1 cellular context compared by ENCODE assay signal in genomic region chr17:40551874-40552768, GRCh38.
TF ChIP-seq lines count a peak whose summit lies in the region.

No MANE protein-coding gene starts in this region.

TF ChIP-seq in HepG2, 621 proteins besides CTCF, POLR2A, EP300 and RAD21 (continued from another document and continues in another):
- TF ChIP-seq ZNF574 (CRISPR knock-in tag; IDR thresholded peaks at IDR 0.05) (peak; percentile 61; the same call in 1 of the 2 replicates), ZNF556 (CRISPR knock-in tag; IDR thresholded peaks at IDR 0.05; ENCODE audit: borderline replicate concordance) (no peak), ZBTB49 (CRISPR knock-in tag; IDR thresholded peaks at IDR 0.05; ENCODE audit: borderline replicate concordance) (no peak), FOXP4 (CRISPR knock-in tag; IDR thresholded peaks at IDR 0.05) (peak; percentile 87), ZNF260 (CRISPR knock-in tag; IDR thresholded peaks at IDR 0.05; ENCODE audit: borderline replicate concordance, low read depth) (no peak), SP4 (CRISPR knock-in tag; IDR thresholded peaks at IDR 0.05) (no peak; the same call in 1 of the 2 replicates), ZNF563 (CRISPR knock-in tag; IDR thresholded peaks at IDR 0.05) (no peak), FOXO4 (CRISPR knock-in tag; conservative IDR thresholded peaks at IDR 0.05) (0 out of 2 replicates have a peak, but pooled peaks have one; percentile 56), ZNF761 (CRISPR knock-in tag; conservative IDR thresholded peaks at IDR 0.05) (no peak), PCBP1 (IDR thresholded peaks at IDR 0.05; ENCODE audit: borderline replicate concordance, low read depth, low read length) (no peak), AFF4 (CRISPR knock-in tag; IDR thresholded peaks at IDR 0.05) (no peak), NFATC3 (CRISPR knock-in tag; IDR thresholded peaks at IDR 0.05) (no peak), MXD1 (CRISPR knock-in tag; IDR thresholded peaks at IDR 0.05) (peak; percentile 44; the same call in 1 of the 2 replicates), MXD3 (CRISPR knock-in tag; IDR thresholded peaks at IDR 0.05) (peak; percentile 79), ZNF780A (CRISPR knock-in tag; IDR thresholded peaks at IDR 0.05) (no peak), ZNF503 (CRISPR knock-in tag; IDR thresholded peaks at IDR 0.05) (peak; percentile 84; the same call in 1 of the 2 replicates), ZNF883 (CRISPR knock-in tag; IDR thresholded peaks at IDR 0.05; ENCODE audit: not compliant biosample characterization) (no peak), SMAD3 (CRISPR knock-in tag; IDR thresholded peaks at IDR 0.05) (peak; percentile 95), STAT6 (CRISPR knock-in tag; IDR thresholded peaks at IDR 0.05; ENCODE audit: borderline replicate concordance) (no peak), SRF (IDR thresholded peaks at IDR 0.05; ENCODE audit: low read depth, low read length) (no peak), UBTF (CRISPR knock-in tag; IDR thresholded peaks at IDR 0.05) (no peak), PATZ1 (CRISPR knock-in tag; IDR thresholded peaks at IDR 0.05) (peak; percentile 93), ZNF720 (CRISPR knock-in tag; IDR thresholded peaks at IDR 0.05) (no peak), ZNF367 (CRISPR knock-in tag; IDR thresholded peaks at IDR 0.05; ENCODE audit: borderline replicate concordance) (no peak), ZNF724P (CRISPR knock-in tag; IDR thresholded peaks at IDR 0.05; ENCODE audit: borderline replicate concordance) (no peak; the same call in 1 of the 2 replicates), TBX3 (IDR thresholded peaks at IDR 0.05; ENCODE audit: borderline replicate concordance) (peak; percentile 87; the same call in 1 of the 2 replicates), ZNF253 (CRISPR knock-in tag; IDR thresholded peaks at IDR 0.05; ENCODE audit: borderline replicate concordance) (no peak; the same call in 1 of the 2 replicates)
